ENCODE assay signal across 8 cellular contexts in genomic region chr6:145872669-145873068, GRCh38.
"Had no signal": no experiment of that assay in that cellular context is flagged by ENCODE, and none has a peak within 500 bp of the region (broad histone marks: within the 10 kb centered on the region; RNA-seq: fewer than 3 reads in every experiment).

No MANE protein-coding gene starts in this region.

- H3K27me3 Mint-ChIP-seq: IgD-negative memory B cell had no signal

- H3K4me3 Mint-ChIP-seq: IgD-negative memory B cell had no signal

- H3K27ac ChIP-seq: HL-60, KMS-11 had no signal

- DNase-seq: IMR-90, KBM-7, KG1 had no signal

- H3K4me2 ChIP-seq: KMS-11 had no signal

- H3K9ac ChIP-seq: KMS-11 had no signal

- ATAC-seq: HepG2 had no signal

- FAIRE-seq: HepG2, HTR-8/SVneo had no signal
